2 cellular contexts compared by ENCODE assay signal in the genomic region with DNA sequence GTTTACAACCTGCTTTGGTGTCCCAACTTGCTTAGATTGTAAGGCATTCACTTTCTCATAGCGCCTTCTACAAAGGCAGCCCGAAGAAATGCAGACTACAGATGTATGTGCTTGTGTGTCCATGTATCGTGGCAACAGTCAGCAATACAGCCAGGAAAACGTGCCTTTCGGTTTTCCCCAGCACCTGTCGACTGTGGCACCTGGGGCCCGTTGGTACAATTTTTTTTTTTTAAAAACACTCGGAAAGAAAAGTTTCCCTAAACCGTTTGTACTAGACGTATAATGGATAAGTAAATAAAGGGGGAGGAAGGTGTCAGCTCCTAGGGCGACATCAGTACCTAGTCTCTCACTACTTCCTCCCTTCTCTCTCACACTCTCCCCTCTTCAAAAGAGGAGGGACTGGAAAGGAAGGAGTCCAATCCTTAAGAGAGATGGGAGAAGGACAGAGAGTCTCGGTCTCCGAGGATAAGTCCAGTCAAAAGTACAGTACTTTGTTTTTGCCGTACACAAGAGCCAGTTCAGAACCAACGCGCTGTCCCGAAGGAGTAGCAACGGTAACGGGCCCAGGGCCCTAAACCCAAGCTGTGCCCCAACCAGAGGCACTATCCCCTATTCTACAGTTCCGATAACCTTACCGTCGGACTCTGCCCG.
TF ChIP-seq lines count a peak whose summit lies in the region.

No MANE protein-coding gene starts in this region.

TF ChIP-seq in IMR-90, 13 proteins besides CTCF, POLR2A, EP300 and RAD21:
- peak; percentile 55; the same call in 1 of the 2 replicates for TF ChIP-seq BHLHE40 (IDR thresholded peaks at IDR 0.05; ENCODE audit: low read depth, low read length)
- no peak for TF ChIP-seq CEBPB (IDR thresholded peaks at IDR 0.05; ENCODE audit: low read depth, low read length)
- TF ChIP-seq MAFK (IDR thresholded peaks at IDR 0.05; ENCODE audit: low read depth, low read length) = peak; percentile 36; the same call in 1 of the 2 replicates
- TF ChIP-seq MXI1 (IDR thresholded peaks at IDR 0.05; ENCODE audit: borderline replicate concordance, low read depth, low read length) = peak; percentile 77; the same call in 1 of the 2 replicates

TF ChIP-seq in K562, 482 proteins besides CTCF, POLR2A, EP300 and RAD21 (continues in another document):
- TF ChIP-seq PHB (CRISPR knock-in tag; IDR thresholded peaks at IDR 0.05) (no peak), BCL6 (CRISPR knock-in tag; IDR thresholded peaks at IDR 0.05) (no peak), ZNF24 (IDR thresholded peaks at IDR 0.05) (0 out of 2 replicates have a peak, but pooled peaks have one; percentile 6), FOS (IDR thresholded peaks at IDR 0.05; ENCODE audit: extremely low read depth, insufficient read length) (no peak), SMARCA4 (IDR thresholded peaks at IDR 0.05) (0 out of 2 replicates have a peak, but pooled peaks have one; percentile 8), TOE1 (IDR thresholded peaks at IDR 0.05; ENCODE audit: borderline replicate concordance) (no peak), TOE1 (CRISPR knock-in tag; IDR thresholded peaks at IDR 0.05; ENCODE audit: borderline replicate concordance, low read depth) (no peak), POLR2G (IDR thresholded peaks at IDR 0.05; ENCODE audit: low read depth, low read length) (no peak), SPI1 (IDR thresholded peaks at IDR 0.05; ENCODE audit: borderline replicate concordance, low read depth, low read length) (peak; percentile 62; the same call in 1 of the 2 replicates), ZNF707 (CRISPR knock-in tag; conservative IDR thresholded peaks at IDR 0.05) (no peak), NBN (IDR thresholded peaks at IDR 0.05; ENCODE audit: low read depth) (no peak), FOXP1 (CRISPR knock-in tag; IDR thresholded peaks at IDR 0.05) (peak; percentile 30; the same call in 1 of the 2 replicates), COPS2 (conservative IDR thresholded peaks at IDR 0.05) (no peak), FOXJ3 (CRISPR knock-in tag; IDR thresholded peaks at IDR 0.05) (peak; percentile 84), TRIM24 (IDR thresholded peaks at IDR 0.05) (no peak), ZZZ3 (IDR thresholded peaks at IDR 0.05) (no peak), ZNF311 (CRISPR knock-in tag; IDR thresholded peaks at IDR 0.05) (no peak), PHF8 (IDR thresholded peaks at IDR 0.05; ENCODE audit: borderline replicate concordance, low read length) (peak; percentile 29; the same call in 1 of the 2 replicates), FOXA3 (CRISPR knock-in tag; conservative IDR thresholded peaks at IDR 0.05 in 1 of 2, IDR thresholded peaks at IDR 0.05 in 1 of 2) (peak; percentile 40 to 54; a peak in 2 of 4 replicates), HSF4 (CRISPR knock-in tag; IDR thresholded peaks at IDR 0.05; ENCODE audit: borderline replicate concordance) (no peak), CBX8 (IDR thresholded peaks at IDR 0.05; ENCODE audit: borderline replicate concordance, extremely low read depth, low read depth, low read length, poor library complexity, severe bottlenecking) (no peak), ZNF224 (CRISPR knock-in tag; IDR thresholded peaks at IDR 0.05) (no peak), PCBP1 (IDR thresholded peaks at IDR 0.05; ENCODE audit: low read depth, low read length, poor library complexity, severe bottlenecking) (no peak), ZSCAN32 (CRISPR knock-in tag; IDR thresholded peaks at IDR 0.05) (no peak), C11orf30 (IDR thresholded peaks at IDR 0.05; ENCODE audit: low read depth) (0 out of 2 replicates have a peak, but pooled peaks have one; percentile 8), CHD2 (IDR thresholded peaks at IDR 0.05; ENCODE audit: low read depth, low read length) (no peak), ZNF3 (CRISPR knock-in tag; IDR thresholded peaks at IDR 0.05) (no peak), ZNF431 (CRISPR knock-in tag; IDR thresholded peaks at IDR 0.05) (no peak), CXXC5 (CRISPR knock-in tag; IDR thresholded peaks at IDR 0.05) (no peak), NFE2 (IDR thresholded peaks at IDR 0.05; ENCODE audit: low read depth) (no peak), BDP1 (IDR thresholded peaks at IDR 0.05; ENCODE audit: insufficient read depth, insufficient read length) (no peak), TBL1XR1 (IDR thresholded peaks at IDR 0.05; ENCODE audit: low read length in 2 of 2) (no peak), NCOA4 (IDR thresholded peaks at IDR 0.05; ENCODE audit: partially characterized antibody) (no peak), SAFB (IDR thresholded peaks at IDR 0.05; ENCODE audit: borderline replicate concordance, low read depth, low read length) (no peak), HNRNPK (IDR thresholded peaks at IDR 0.05; ENCODE audit: low read depth, low read length, poor library complexity, severe bottlenecking) (no peak), PHB2 (IDR thresholded peaks at IDR 0.05; ENCODE audit: low read depth) (no peak), RBBP5 (IDR thresholded peaks at IDR 0.05; ENCODE audit: borderline replicate concordance, insufficient read depth, low read length, poor library complexity, severe bottlenecking) (no peak), DNMT1 (IDR thresholded peaks at IDR 0.05) (no peak), DPF2 (IDR thresholded peaks at IDR 0.05) (no peak), ETV6 (IDR thresholded peaks at IDR 0.05; ENCODE audit: borderline replicate concordance in 1 of 2, low read depth in 2 of 2, low read length in 1 of 2) (no peak), ETV6 (CRISPR knock-in tag; IDR thresholded peaks at IDR 0.05; ENCODE audit: borderline replicate concordance) (no peak), ZNF384 (IDR thresholded peaks at IDR 0.05; ENCODE audit: low read depth, low read length) (no peak)
- TF ChIP-seq, protein P1, sequence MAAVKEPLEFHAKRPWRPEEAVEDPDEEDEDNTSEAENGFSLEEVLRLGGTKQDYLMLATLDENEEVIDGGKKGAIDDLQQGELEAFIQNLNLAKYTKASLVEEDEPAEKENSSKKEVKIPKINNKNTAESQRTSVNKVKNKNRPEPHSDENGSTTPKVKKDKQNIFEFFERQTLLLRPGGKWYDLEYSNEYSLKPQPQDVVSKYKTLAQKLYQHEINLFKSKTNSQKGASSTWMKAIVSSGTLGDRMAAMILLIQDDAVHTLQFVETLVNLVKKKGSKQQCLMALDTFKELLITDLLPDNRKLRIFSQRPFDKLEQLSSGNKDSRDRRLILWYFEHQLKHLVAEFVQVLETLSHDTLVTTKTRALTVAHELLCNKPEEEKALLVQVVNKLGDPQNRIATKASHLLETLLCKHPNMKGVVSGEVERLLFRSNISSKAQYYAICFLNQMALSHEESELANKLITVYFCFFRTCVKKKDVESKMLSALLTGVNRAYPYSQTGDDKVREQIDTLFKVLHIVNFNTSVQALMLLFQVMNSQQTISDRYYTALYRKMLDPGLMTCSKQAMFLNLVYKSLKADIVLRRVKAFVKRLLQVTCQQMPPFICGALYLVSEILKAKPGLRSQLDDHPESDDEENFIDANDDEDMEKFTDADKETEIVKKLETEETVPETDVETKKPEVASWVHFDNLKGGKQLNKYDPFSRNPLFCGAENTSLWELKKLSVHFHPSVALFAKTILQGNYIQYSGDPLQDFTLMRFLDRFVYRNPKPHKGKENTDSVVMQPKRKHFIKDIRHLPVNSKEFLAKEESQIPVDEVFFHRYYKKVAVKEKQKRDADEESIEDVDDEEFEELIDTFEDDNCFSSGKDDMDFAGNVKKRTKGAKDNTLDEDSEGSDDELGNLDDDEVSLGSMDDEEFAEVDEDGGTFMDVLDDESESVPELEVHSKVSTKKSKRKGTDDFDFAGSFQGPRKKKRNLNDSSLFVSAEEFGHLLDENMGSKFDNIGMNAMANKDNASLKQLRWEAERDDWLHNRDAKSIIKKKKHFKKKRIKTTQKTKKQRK (IDR thresholded peaks at IDR 0.05; ENCODE audit: borderline replicate concordance, low read depth, low read length) = no peak
- TF ChIP-seq, protein P2, sequence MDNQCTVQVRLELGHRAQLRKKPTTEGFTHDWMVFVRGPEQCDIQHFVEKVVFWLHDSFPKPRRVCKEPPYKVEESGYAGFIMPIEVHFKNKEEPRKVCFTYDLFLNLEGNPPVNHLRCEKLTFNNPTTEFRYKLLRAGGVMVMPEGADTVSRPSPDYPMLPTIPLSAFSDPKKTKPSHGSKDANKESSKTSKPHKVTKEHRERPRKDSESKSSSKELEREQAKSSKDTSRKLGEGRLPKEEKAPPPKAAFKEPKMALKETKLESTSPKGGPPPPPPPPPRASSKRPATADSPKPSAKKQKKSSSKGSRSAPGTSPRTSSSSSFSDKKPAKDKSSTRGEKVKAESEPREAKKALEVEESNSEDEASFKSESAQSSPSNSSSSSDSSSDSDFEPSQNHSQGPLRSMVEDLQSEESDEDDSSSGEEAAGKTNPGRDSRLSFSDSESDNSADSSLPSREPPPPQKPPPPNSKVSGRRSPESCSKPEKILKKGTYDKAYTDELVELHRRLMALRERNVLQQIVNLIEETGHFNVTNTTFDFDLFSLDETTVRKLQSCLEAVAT (IDR thresholded peaks at IDR 0.05) = peak in 1 of 2 experiments; percentile 8; a peak in 1 of 4 replicates
- TF ChIP-seq, protein P3, sequence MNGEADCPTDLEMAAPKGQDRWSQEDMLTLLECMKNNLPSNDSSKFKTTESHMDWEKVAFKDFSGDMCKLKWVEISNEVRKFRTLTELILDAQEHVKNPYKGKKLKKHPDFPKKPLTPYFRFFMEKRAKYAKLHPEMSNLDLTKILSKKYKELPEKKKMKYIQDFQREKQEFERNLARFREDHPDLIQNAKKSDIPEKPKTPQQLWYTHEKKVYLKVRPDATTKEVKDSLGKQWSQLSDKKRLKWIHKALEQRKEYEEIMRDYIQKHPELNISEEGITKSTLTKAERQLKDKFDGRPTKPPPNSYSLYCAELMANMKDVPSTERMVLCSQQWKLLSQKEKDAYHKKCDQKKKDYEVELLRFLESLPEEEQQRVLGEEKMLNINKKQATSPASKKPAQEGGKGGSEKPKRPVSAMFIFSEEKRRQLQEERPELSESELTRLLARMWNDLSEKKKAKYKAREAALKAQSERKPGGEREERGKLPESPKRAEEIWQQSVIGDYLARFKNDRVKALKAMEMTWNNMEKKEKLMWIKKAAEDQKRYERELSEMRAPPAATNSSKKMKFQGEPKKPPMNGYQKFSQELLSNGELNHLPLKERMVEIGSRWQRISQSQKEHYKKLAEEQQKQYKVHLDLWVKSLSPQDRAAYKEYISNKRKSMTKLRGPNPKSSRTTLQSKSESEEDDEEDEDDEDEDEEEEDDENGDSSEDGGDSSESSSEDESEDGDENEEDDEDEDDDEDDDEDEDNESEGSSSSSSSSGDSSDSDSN (IDR thresholded peaks at IDR 0.05; ENCODE audit: borderline replicate concordance in 1 of 2, low read depth in 2 of 2, low read length in 2 of 2) = 0 out of 4 replicates have a peak, but pooled peaks of 1 of the 2 experiments have one; percentile 55
- TF ChIP-seq, protein P4, sequence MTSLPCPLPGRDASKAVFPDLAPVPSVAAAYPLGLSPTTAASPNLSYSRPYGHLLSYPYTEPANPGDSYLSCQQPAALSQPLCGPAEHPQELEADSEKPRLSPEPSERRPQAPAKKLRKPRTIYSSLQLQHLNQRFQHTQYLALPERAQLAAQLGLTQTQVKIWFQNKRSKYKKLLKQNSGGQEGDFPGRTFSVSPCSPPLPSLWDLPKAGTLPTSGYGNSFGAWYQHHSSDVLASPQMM (CRISPR knock-in tag; IDR thresholded peaks at IDR 0.05) = no peak
- TF ChIP-seq, protein P5, sequence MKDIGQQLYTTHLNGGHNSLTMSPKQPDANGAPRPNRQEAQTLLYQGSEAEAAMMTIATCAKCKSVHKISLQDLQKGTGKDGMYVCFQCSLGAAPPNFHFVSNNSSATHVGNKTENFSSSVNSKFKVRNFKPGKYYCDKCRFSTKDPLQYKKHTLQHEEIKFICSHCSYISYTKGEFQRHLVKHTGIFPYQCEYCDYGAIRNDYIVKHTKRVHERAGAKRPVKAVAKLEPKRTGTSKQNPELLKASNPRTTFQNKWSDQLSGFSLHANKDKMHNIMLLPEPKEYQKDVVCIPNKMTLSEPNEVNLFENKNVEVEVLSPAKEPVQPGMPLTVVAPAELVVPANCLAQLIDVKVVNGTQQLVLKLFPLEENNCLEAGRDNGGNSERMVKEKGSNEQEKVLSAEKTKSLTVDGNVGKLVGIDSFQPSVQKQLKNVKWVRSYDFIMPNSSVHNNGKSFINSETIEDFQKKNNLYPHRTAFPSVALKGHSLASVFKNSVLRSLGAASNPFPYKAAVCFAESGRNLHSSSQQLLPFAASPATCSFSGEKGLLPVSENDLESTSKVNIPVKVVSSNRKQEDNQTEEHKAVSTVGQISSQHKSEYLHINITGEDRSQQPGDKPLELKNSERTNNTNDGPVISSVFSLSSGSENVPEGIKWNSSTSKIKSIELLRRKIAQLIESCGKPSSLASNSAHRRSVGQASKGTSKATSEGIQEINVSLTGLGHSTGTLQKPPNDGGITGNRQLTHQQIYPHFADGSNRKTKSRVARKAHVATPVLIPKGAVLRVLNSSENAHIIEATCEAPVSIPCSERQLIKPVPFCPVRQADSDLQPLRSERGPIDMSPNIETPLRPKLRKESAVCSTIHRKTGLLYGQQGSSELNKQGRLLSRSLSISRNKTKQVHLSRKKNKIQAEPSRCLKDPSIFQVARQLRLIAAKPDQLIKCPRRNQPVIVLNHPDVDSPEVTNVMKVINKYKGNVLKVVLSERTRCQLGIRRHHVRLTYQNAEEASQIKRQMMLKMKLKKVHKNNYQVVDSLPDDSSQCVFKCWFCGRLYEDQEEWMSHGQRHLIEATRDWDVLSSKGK (CRISPR knock-in tag; IDR thresholded peaks at IDR 0.05) = no peak
- TF ChIP-seq, protein P6, sequence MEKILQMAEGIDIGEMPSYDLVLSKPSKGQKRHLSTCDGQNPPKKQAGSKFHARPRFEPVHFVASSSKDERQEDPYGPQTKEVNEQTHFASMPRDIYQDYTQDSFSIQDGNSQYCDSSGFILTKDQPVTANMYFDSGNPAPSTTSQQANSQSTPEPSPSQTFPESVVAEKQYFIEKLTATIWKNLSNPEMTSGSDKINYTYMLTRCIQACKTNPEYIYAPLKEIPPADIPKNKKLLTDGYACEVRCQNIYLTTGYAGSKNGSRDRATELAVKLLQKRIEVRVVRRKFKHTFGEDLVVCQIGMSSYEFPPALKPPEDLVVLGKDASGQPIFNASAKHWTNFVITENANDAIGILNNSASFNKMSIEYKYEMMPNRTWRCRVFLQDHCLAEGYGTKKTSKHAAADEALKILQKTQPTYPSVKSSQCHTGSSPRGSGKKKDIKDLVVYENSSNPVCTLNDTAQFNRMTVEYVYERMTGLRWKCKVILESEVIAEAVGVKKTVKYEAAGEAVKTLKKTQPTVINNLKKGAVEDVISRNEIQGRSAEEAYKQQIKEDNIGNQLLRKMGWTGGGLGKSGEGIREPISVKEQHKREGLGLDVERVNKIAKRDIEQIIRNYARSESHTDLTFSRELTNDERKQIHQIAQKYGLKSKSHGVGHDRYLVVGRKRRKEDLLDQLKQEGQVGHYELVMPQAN (IDR thresholded peaks at IDR 0.05; ENCODE audit: borderline replicate concordance) = peak; percentile 41; the same call in 1 of the 2 replicates
- TF ChIP-seq, protein P7, sequence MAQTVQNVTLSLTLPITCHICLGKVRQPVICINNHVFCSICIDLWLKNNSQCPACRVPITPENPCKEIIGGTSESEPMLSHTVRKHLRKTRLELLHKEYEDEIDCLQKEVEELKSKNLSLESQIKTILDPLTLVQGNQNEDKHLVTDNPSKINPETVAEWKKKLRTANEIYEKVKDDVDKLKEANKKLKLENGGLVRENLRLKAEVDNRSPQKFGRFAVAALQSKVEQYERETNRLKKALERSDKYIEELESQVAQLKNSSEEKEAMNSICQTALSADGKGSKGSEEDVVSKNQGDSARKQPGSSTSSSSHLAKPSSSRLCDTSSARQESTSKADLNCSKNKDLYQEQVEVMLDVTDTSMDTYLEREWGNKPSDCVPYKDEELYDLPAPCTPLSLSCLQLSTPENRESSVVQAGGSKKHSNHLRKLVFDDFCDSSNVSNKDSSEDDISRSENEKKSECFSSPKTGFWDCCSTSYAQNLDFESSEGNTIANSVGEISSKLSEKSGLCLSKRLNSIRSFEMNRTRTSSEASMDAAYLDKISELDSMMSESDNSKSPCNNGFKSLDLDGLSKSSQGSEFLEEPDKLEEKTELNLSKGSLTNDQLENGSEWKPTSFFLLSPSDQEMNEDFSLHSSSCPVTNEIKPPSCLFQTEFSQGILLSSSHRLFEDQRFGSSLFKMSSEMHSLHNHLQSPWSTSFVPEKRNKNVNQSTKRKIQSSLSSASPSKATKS (CRISPR knock-in tag; IDR thresholded peaks at IDR 0.05) = no peak
